ENCODE assay signal across 10 cellular contexts in genomic region chr22:33923033-33923432, GRCh38. TPM values are rescaled to one million over a fixed set of nuclear protein-coding genes. Genes with fewer than 3 reads are reported as not detected.
DNase-seq lines count a peak whose midpoint lies in the region; ATAC-seq, FAIRE-seq and TF ChIP-seq lines count a peak whose summit lies in the region.
"Had no signal": no experiment of that assay in that cellular context is flagged by ENCODE, and none has a peak within 500 bp of the region (broad histone marks: within the 10 kb centered on the region; RNA-seq: fewer than 3 reads in every experiment).

No MANE protein-coding gene starts in this region.

- H4K20me1 ChIP-seq in hepatocyte (ENCODE audit: insufficient read depth, poor library complexity, severe bottlenecking): peaks cover 15% of the 10 kb centered on the region

- peaks cover 20% of the 10 kb centered on the region for H3K79me2 ChIP-seq in hepatocyte

- FAIRE-seq in GM12892 (lab: Jason Lieb, UNC): peak; percentile 70

- H3K4me1 ChIP-seq in hepatocyte (ENCODE audit: insufficient read depth) (peaks cover 4% of the 10 kb centered on the region), gastrocnemius medialis (peaks cover 23 to 25% of the 10 kb centered on the region in 2 donors)

- H3K9me2 ChIP-seq in hepatocyte (replicated peaks; ENCODE audit: insufficient read depth): no peaks in the 10 kb centered on the region

- no peak for TF ChIP-seq POLR2A in GM12892 (IDR thresholded peaks at IDR 0.05; ENCODE audit: low read depth, low read length)
- no peak for TF ChIP-seq POLR2A in gastrocnemius medialis (IDR thresholded peaks at IDR 0.05)

- H3K36me3 ChIP-seq in hepatocyte (replicated peaks; ENCODE audit: insufficient read depth, low read depth) (no peaks in the 10 kb centered on the region), gastrocnemius medialis (no peaks in the 10 kb centered on the region)

- TF ChIP-seq CTCF in WI38 (IDR thresholded peaks at IDR 0.05; ENCODE audit: low read depth, low read length) (no peak), hepatocyte (IDR thresholded peaks at IDR 0.05; ENCODE audit: poor library complexity) (no peak), gastrocnemius medialis (IDR thresholded peaks at IDR 0.05 in 4 of 5, conservative IDR thresholded peaks at IDR 0.05 in 1 of 5) (no peak)

- in situ Hi-C loops in gastrocnemius medialis (cut with MboI; ENCODE audit: low sequenced_read_pairs in 4 of 4): loop anchor here in 2 of 4 donors (10.0 kb wide), 1 partner anchor 182 kb away; no protein-coding TSS in a partner anchor

- H3K4me3 ChIP-seq in WI38 (ENCODE audit: low read depth, low read length): peak overlapping the region; percentile 86
- H3K4me3 ChIP-seq in hepatocyte: peak overlapping the region; percentile 97
- peak overlapping the region; percentile 71 to 95 (median 82) for H3K4me3 ChIP-seq in gastrocnemius medialis

- peak overlapping the region; percentile 98 for H3K4me2 ChIP-seq in hepatocyte

- peak overlapping the region; percentile 100 for H2AFZ ChIP-seq in hepatocyte

- no peak for DNase-seq in GM12892 (ENCODE audit: insufficient read length)
- DNase-seq in hepatocyte (ENCODE audit: low spot score): no peak
- DNase-seq in gastrocnemius medialis: no peak
- no peak for DNase-seq in iPS-NIHi11 (ENCODE audit: low spot score)
- no peak for DNase-seq in NCI-H446 (lab: John Stamatoyannopoulos, UW)
- DNase-seq in middle frontal gyrus (ENCODE audit: extremely low spot score, low spot score): no peak

- H3K27me3 ChIP-seq in hepatocyte: peaks cover 3% of the 10 kb centered on the region
- H3K27me3 ChIP-seq in gastrocnemius medialis: no peaks in the 10 kb centered on the region
- H3K27me3 ChIP-seq: testis had no signal

- under 1% methylated on average over 5 of the region's 5 CpGs for WGBS in hepatocyte (ENCODE audit: low lambda C conversion rate, missing lambda C conversion rate)

- no peaks in the 10 kb centered on the region for H3K9me3 ChIP-seq in hepatocyte (ENCODE audit: low read depth)
- no peaks in the 10 kb centered on the region for H3K9me3 ChIP-seq in gastrocnemius medialis
- H3K9me3 ChIP-seq: testis had no signal

- intact Hi-C loops in gastrocnemius medialis (cut with DNase I; ENCODE audit: low total_unique reads): loop anchor here (2.0 to 10.0 kb wide), 4 partner anchors 101 to 312 kb away; no protein-coding TSS in a partner anchor

- H3K27ac ChIP-seq in hepatocyte: peak overlapping the region; percentile 80
- peak overlapping the region; percentile 72 to 80 (median 76) for H3K27ac ChIP-seq in gastrocnemius medialis
- H3K27ac ChIP-seq: VCaP had no signal

- ATAC-seq in gastrocnemius medialis (no peak), HG03175 (IDR thresholded peaks at IDR 0.05; ENCODE audit: unreplicated experiment) (no peak)

RNA-seq across cellular contexts. Expression of gene LARGE1, which starts 2.8 kb away (rescaled TPM):
- polyA plus RNA-seq in GM12892 (2012; ENCODE audit: missing spikeins): 14.4 TPM
- 23.6 and 28.6 TPM in 2 replicates for total RNA-seq in hepatocyte
- 18.7 and 21.2 TPM in 2 replicates for polyA plus RNA-seq in hepatocyte
- 10 to 100 TPM; 48.5 to 91.0 (median 68.4) TPM for total RNA-seq in gastrocnemius medialis
